In the genomic region with DNA sequence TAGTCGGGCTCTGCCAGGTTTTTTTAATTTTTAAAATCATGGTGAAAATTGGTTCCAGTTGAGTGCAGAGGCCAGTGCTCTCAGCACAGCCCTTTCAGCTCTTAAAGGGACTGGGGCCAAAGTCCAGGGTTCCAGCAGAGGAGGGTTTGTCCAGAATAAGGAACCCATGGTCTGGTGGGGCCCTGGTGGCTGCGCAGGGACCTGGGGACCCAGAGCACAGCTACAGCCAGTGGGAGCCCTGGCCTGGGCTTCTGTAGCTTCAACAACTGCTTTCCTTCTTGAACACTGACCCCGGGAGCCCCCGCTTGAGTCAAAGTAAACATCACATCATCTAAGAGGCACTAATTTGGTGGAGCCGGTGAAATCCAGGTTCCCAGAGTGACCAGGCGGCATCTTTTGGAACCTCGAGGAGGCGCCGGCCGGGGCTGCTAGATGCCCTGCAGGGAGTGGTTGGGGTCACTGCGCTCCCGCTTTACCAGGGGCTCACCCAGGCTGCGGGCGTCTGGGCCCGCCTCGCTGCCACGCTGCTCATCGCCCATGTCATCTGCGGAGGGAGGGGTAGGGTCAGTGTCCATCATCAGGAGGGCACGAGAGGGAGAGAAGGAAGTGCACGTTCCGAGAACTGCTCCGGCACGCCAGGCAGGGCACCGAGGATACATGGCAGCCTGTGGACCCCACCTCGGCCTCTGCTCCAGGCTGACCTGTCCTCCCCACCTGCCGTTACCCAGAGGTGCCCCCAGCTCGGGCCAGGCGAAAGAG, we compare ENCODE assay signal across 14 cellular contexts.
"Had no signal": no experiment of that assay in that cellular context is flagged by ENCODE, and none has a peak within 500 bp of the region (broad histone marks: within the 10 kb centered on the region; RNA-seq: fewer than 3 reads in every experiment).

No MANE protein-coding gene starts in this region.

- H3K27ac Mint-ChIP-seq: activated CD8-positive, alpha-beta memory T cell treated with anti-CD3 and anti-CD28 coated beads, Interleukin-2, amount 10 ng/mL, durations not matched to agents 7 days and 5 days; activated naive CD4-positive, alpha-beta T cell treated with anti-CD3 and anti-CD28 coated beads, Interleukin-2, amount 50 U/mL, for 72 hours; activated T-cell treated with anti-CD3 and anti-CD28 coated beads, Interleukin-2, amount 50 U/mL, for 24 hours; endodermal cell had no signal

- H3K4me3 Mint-ChIP-seq: activated CD8-positive, alpha-beta memory T cell treated with anti-CD3 and anti-CD28 coated beads, Interleukin-2, amount 10 ng/mL, durations not matched to agents 7 days and 5 days; activated T-cell treated with anti-CD3 and anti-CD28 coated beads, Interleukin-2, amount 50 U/mL, for 24 hours; brain; endodermal cell; neural crest cell had no signal

- H3K27me3 Mint-ChIP-seq: activated CD8-positive, alpha-beta memory T cell treated with anti-CD3 and anti-CD28 coated beads, Interleukin-2, amount 10 ng/mL, durations not matched to agents 7 days and 5 days; activated T-cell treated with anti-CD3 and anti-CD28 coated beads, Interleukin-2, amount 50 U/mL, for 24 hours; brain had no signal

- H3K4me1 Mint-ChIP-seq: endodermal cell had no signal

- ATAC-seq: activated CD8-positive, alpha-beta memory T cell treated with anti-CD3 and anti-CD28 coated beads, Interleukin-2, amount 10 ng/mL, durations not matched to agents 7 days and 5 days; activated naive CD4-positive, alpha-beta T cell treated with anti-CD3 and anti-CD28 coated beads, Interleukin-2, amount 50 U/mL, for 72 hours had no signal

- DNase-seq: activated CD4-positive, alpha-beta T cell treated with anti-CD3 and anti-CD28 coated beads, Interleukin-2, amount 50 U/mL, for 48 hours; activated CD4-positive, CD25-positive, alpha-beta regulatory T cell treated with anti-CD3 and anti-CD28 coated beads, Interleukin-2, amount 50 U/mL, for 72 hours; activated CD8-positive, alpha-beta memory T cell treated with anti-CD3 and anti-CD28 coated beads, Interleukin-2, amount 10 ng/mL, durations not matched to agents 7 days and 5 days; activated effector memory CD4-positive, alpha-beta T cell treated with Interleukin-2 at 50 U/mL for 16 hours; activated T-cell treated with anti-CD3 and anti-CD28 coated beads, Interleukin-2, amount 50 U/mL, for 24 hours; amniotic stem cell; cerebellar nuclear complex; endodermal cell; head of caudate nucleus; stimulated activated naive CD8-positive, alpha-beta T cell treated with anti-CD3 and anti-CD28 coated beads, Interleukin-15, Interleukin-2, amounts not matched to agents 100 U/mL and 50 U/mL, for 24 hours; SW 1271 had no signal

- H3K36me3 Mint-ChIP-seq: activated CD8-positive, alpha-beta memory T cell treated with anti-CD3 and anti-CD28 coated beads, Interleukin-2, amount 10 ng/mL, durations not matched to agents 7 days and 5 days; activated naive CD4-positive, alpha-beta T cell treated with anti-CD3 and anti-CD28 coated beads, Interleukin-2, amount 50 U/mL, for 72 hours had no signal

- H3K9me3 Mint-ChIP-seq: activated naive CD4-positive, alpha-beta T cell treated with anti-CD3 and anti-CD28 coated beads, Interleukin-2, amount 50 U/mL, for 72 hours; activated T-cell treated with anti-CD3 and anti-CD28 coated beads, Interleukin-2, amount 50 U/mL, for 24 hours; neural crest cell had no signal
